ENCODE assay signal across 8 cellular contexts in the genomic region with DNA sequence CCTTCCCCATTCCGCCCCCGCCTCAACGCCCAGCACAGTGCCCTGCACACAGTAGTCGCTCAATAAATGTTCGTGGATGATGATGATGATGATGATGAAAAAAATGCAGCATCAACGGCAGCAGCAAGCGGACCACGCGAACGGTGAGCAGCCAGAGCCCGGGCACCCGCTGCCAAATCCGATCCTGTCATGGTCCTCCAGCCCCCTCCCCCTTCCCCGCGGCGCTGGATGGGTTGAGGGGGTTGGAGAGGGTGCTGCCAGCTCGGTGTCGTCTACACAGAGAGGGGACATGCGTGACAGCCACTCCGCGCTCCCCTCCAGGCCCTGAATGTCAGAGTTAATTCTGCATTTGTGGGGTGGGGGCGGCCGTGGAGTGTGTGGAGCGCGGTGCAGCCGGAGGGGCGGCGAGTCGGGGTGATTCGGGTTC. TPM values are rescaled to one million over a fixed set of nuclear protein-coding genes. Genes with fewer than 3 reads are reported as not detected.
DNase-seq lines count a peak whose midpoint lies in the region; ATAC-seq and TF ChIP-seq lines count a peak whose summit lies in the region.

No MANE protein-coding gene starts in this region.

- H3K4me1 Mint-ChIP-seq in GM23338 = peaks cover 24% of the 10 kb centered on the region
- no peaks in the 10 kb centered on the region for H3K4me1 Mint-ChIP-seq in activated T-helper 17 cell treated with anti-CD3 and anti-CD28 coated beads, Interleukin-2, amount 50 U/mL, for 72 hours

- H2AFZ ChIP-seq in GM23338 = peak overlapping the region; percentile 97

- no peak for TF ChIP-seq CTCF in GM23338 (conservative IDR thresholded peaks at IDR 0.05; ENCODE audit: low read depth in 2 of 2)

- peaks cover 19% of the 10 kb centered on the region for H3K4me1 ChIP-seq in GM23338 (ENCODE audit: insufficient read depth)

- H3K79me2 ChIP-seq in GM23338 (replicated peaks; ENCODE audit: insufficient read depth) = no peaks in the 10 kb centered on the region

- no peaks in the 10 kb centered on the region for H3K36me3 ChIP-seq in GM23338 (ENCODE audit: insufficient read depth)

- peaks cover 7% of the 10 kb centered on the region for H3F3A ChIP-seq in GM23338 (replicated peaks; ENCODE audit: low read depth)

- peak overlapping the region; percentile 82 for H3K4me3 Mint-ChIP-seq in GM23338
- peak overlapping the region; percentile 31 for H3K4me3 Mint-ChIP-seq in activated T-helper 17 cell treated with anti-CD3 and anti-CD28 coated beads, Interleukin-2, amount 50 U/mL, for 72 hours

- peaks cover 61% of the 10 kb centered on the region for H3K27me3 ChIP-seq in GM23338 (ENCODE audit: insufficient read depth)

- no peak overlapping the region for H3K27ac Mint-ChIP-seq in GM23338
- H3K27ac Mint-ChIP-seq in activated T-helper 17 cell treated with anti-CD3 and anti-CD28 coated beads, Interleukin-2, amount 50 U/mL, for 72 hours = no peak overlapping the region

- DNase-seq in GM23338 (ENCODE audit: low spot score) (peak; percentile 42), skeletal muscle cell (ENCODE audit: low read depth) (no peak), NCI-H526 treated with DMSO at 0.1 percent for 48 hours (lab: John Stamatoyannopoulos, UW) (no peak), SKM-1 treated with dmso at 0.1 percent for 144 hours (lab: John Stamatoyannopoulos, UW; ENCODE audit: unreplicated experiment) (no peak), NCI-H1694 (lab: John Stamatoyannopoulos, UW) (no peak)
- no peak for DNase-seq in activated effector memory CD4-positive, alpha-beta T cell treated with Interleukin-2 at 50 U/mL for 16 hours

- H3K9me2 ChIP-seq in GM23338 (ENCODE audit: insufficient read depth) = no peaks in the 10 kb centered on the region

- H3K27ac ChIP-seq in GM23338 (ENCODE audit: low read depth) = no peak overlapping the region

- H3K4me3 ChIP-seq in GM23338 (peak overlapping the region; percentile 73), iPS-11a (ENCODE audit: low read depth, low read length) (peak overlapping the region; percentile 41), skeletal muscle cell (ENCODE audit: low read depth, low read length) (peak overlapping the region; percentile 39)

- peaks cover 38% of the 10 kb centered on the region for H3K27me3 Mint-ChIP-seq in GM23338 (ENCODE audit: insufficient read depth, low read depth, poor library complexity)
- peaks cover 58% of the 10 kb centered on the region for H3K27me3 Mint-ChIP-seq in activated T-helper 17 cell treated with anti-CD3 and anti-CD28 coated beads, Interleukin-2, amount 50 U/mL, for 72 hours

- H3K36me3 Mint-ChIP-seq in GM23338 (ENCODE audit: low read depth) = no peaks in the 10 kb centered on the region
- peaks cover 4% of the 10 kb centered on the region for H3K36me3 Mint-ChIP-seq in activated T-helper 17 cell treated with anti-CD3 and anti-CD28 coated beads, Interleukin-2, amount 50 U/mL, for 72 hours (ENCODE audit: low read depth)

- no peaks in the 10 kb centered on the region for H3K9me3 Mint-ChIP-seq in GM23338
- no peaks in the 10 kb centered on the region for H3K9me3 Mint-ChIP-seq in activated T-helper 17 cell treated with anti-CD3 and anti-CD28 coated beads, Interleukin-2, amount 50 U/mL, for 72 hours

- H4K20me1 ChIP-seq in GM23338 (replicated peaks; ENCODE audit: insufficient read depth) = no peaks in the 10 kb centered on the region

- peak overlapping the region; percentile 94 for H3K4me2 ChIP-seq in GM23338

- ATAC-seq in GM23338 = peak; percentile 6
- ATAC-seq in activated T-helper 17 cell treated with anti-CD3 and anti-CD28 coated beads, Interleukin-2, amount 50 U/mL, for 72 hours (replicated peaks) = no peak

TF ChIP-seq in GM23338, 12 proteins besides CTCF, POLR2A, EP300 and RAD21:
- peak; percentile 53 for TF ChIP-seq EZH2 (IDR thresholded peaks at IDR 0.05; ENCODE audit: low read depth, unreplicated experiment)
- no peak for TF ChIP-seq ZNF114 (CRISPR knock-in tag; IDR thresholded peaks at IDR 0.05)
- TF ChIP-seq, protein P1, sequence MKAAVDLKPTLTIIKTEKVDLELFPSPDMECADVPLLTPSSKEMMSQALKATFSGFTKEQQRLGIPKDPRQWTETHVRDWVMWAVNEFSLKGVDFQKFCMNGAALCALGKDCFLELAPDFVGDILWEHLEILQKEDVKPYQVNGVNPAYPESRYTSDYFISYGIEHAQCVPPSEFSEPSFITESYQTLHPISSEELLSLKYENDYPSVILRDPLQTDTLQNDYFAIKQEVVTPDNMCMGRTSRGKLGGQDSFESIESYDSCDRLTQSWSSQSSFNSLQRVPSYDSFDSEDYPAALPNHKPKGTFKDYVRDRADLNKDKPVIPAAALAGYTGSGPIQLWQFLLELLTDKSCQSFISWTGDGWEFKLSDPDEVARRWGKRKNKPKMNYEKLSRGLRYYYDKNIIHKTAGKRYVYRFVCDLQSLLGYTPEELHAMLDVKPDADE (IDR thresholded peaks at IDR 0.05) = no peak

RNA-seq across cellular contexts. Expression of a gene that starts 0.7 kb away (rescaled TPM):
- 1.1 and 1.7 TPM in 2 replicates for total RNA-seq in GM23338 (2014; rRNA removed; shearing (Covaris generic))
- polyA plus RNA-seq in GM23338 (2016; fragmentation: Nextera tagmentation; extraction: Ambion mirVana) = 0.96 and 1.8 TPM in 2 replicates
- 1 to 10 TPM in 1 of 2 donors, under 1 TPM in 1; 0.56 to 1.5 TPM for total RNA-seq in activated T-helper 17 cell treated with anti-CD3 and anti-CD28 coated beads, Interleukin-2, amount 50 U/mL, for 72 hours
